19 cellular contexts compared by ENCODE assay signal in genomic region chr14:105028251-105028927, GRCh38. TPM values are rescaled to one million over a fixed set of nuclear protein-coding genes. Genes with fewer than 3 reads are reported as not detected.
DNase-seq lines count a peak whose midpoint lies in the region; ATAC-seq, FAIRE-seq and TF ChIP-seq lines count a peak whose summit lies in the region.
"Had no signal": no experiment of that assay in that cellular context is flagged by ENCODE, and none has a peak within 500 bp of the region (broad histone marks: within the 10 kb centered on the region; RNA-seq: fewer than 3 reads in every experiment).

No MANE protein-coding gene starts in this region.

- H3K9ac ChIP-seq in PC-3 (ENCODE audit: low read length): peak overlapping the region; percentile 85
- no peak overlapping the region for H3K9ac ChIP-seq in K562 (ENCODE audit: insufficient read depth in 1 of 2, low read depth in 2 of 2, low read length in 2 of 2)

- H3K4me1 ChIP-seq in PC-3 (ENCODE audit: insufficient read depth, low read length) (peaks cover 53% of the 10 kb centered on the region), K562 (replicated peaks in 1 of 2; ENCODE audit: control insufficient read depth in 2 of 2, insufficient read depth in 2 of 2, low read length in 2 of 2) (no peaks in the 10 kb centered on the region), osteoblast (ENCODE audit: insufficient read depth, low read length) (peaks cover 52% of the 10 kb centered on the region)
- H3K4me1 ChIP-seq in CD4-positive, alpha-beta memory T cell (ENCODE audit: insufficient read depth, low read length): peaks cover 35% of the 10 kb centered on the region

- H3K79me2 ChIP-seq in PC-3 (ENCODE audit: low read length): 0 out of 2 replicates have a peak, but pooled peaks cover under 1% of the 10 kb centered on the region
- H3K79me2 ChIP-seq in K562 (ENCODE audit: control insufficient read depth, insufficient read depth, low read length): no peaks in the 10 kb centered on the region
- no peaks in the 10 kb centered on the region for H3K79me2 ChIP-seq in osteoblast (ENCODE audit: insufficient read depth, low read length)

- intact Hi-C loops in PC-3 (cut with micrococcal nuclease) (loop anchor here (1.0 kb wide), 1 partner anchor 8 kb away; no protein-coding TSS in a partner anchor), K562 (cut with micrococcal nuclease) (no loop called here), Right ventricle myocardium inferior (cut with DNase I) (no loop called here)
- intact Hi-C loops in CD4-positive, alpha-beta memory T cell (cut with micrococcal nuclease): no loop called here

- in situ Hi-C loops in K562 (cut with MboI): no loop called here

- no peak overlapping the region for H3K4me3 Mint-ChIP-seq in CD4-positive, alpha-beta memory T cell
- H3K4me3 Mint-ChIP-seq: neural crest cell had no signal

- no peaks in the 10 kb centered on the region for H3K9me3 Mint-ChIP-seq in CD4-positive, alpha-beta memory T cell
- H3K9me3 Mint-ChIP-seq: CD8-positive, alpha-beta memory T cell; neural crest cell had no signal

- TF ChIP-seq CTCF in PC-3 (conservative IDR thresholded peaks at IDR 0.05; ENCODE audit: low read depth, low read length) (no peak), K562 (IDR thresholded peaks at IDR 0.05 in 2 of 3, conservative IDR thresholded peaks at IDR 0.05 in 1 of 3; ENCODE audit: insufficient read depth in 2 of 3, low read depth in 1 of 3, low read length in 3 of 3) (no peak), osteoblast (IDR thresholded peaks at IDR 0.05; ENCODE audit: extremely low read depth, low read depth, low read length) (no peak)

- peaks cover 3 to 6% of the 10 kb centered on the region in 2 donors for H3K36me3 Mint-ChIP-seq in CD4-positive, alpha-beta memory T cell

- H3K9me3 ChIP-seq in PC-3 (ENCODE audit: low read length) (no peaks in the 10 kb centered on the region), K562 (replicated peaks; ENCODE audit: control insufficient read depth, insufficient read depth, low read depth, low read length) (no peaks in the 10 kb centered on the region), osteoblast (ENCODE audit: low read depth, low read length) (no peaks in the 10 kb centered on the region)
- no peaks in the 10 kb centered on the region for H3K9me3 ChIP-seq in CD4-positive, alpha-beta memory T cell (ENCODE audit: control insufficient read depth in 1 of 2, low read length in 2 of 2)
- H3K9me3 ChIP-seq: heart left ventricle, left lung, mucosa of descending colon had no signal

- no peak overlapping the region for H3K27ac Mint-ChIP-seq in CD4-positive, alpha-beta memory T cell

- TF ChIP-seq EP300 in K562 (IDR thresholded peaks at IDR 0.05; ENCODE audit: low read length): no peak

- H3K4me2 ChIP-seq in PC-3 (ENCODE audit: low read length): peak overlapping the region; percentile 63
- no peak overlapping the region for H3K4me2 ChIP-seq in K562 (ENCODE audit: insufficient read depth, low read length)
- peak overlapping the region; percentile 73 for H3K4me2 ChIP-seq in osteoblast (ENCODE audit: insufficient read depth, low read length)

- H3K4me1 Mint-ChIP-seq in CD4-positive, alpha-beta memory T cell: peaks cover 10 to 50% (median 32%) of the 10 kb centered on the region in 4 donors

- H3K27me3 Mint-ChIP-seq in CD4-positive, alpha-beta memory T cell: no peaks in the 10 kb centered on the region
- H3K27me3 Mint-ChIP-seq: CD8-positive, alpha-beta memory T cell had no signal

- TF ChIP-seq POLR2A in K562 (conservative IDR thresholded peaks at IDR 0.05): no peak

- H3K27ac ChIP-seq in PC-3 (ENCODE audit: low read length) (peak overlapping the region; percentile 98), K562 (ENCODE audit: extremely low read depth, low read depth, low read length) (no peak overlapping the region), osteoblast (ENCODE audit: low read depth, low read length) (peak overlapping the region; percentile 88)
- no peak overlapping the region for H3K27ac ChIP-seq in CD4-positive, alpha-beta memory T cell (ENCODE audit: low read depth, low read length)
- H3K27ac ChIP-seq: heart left ventricle, left lung had no signal

- H3F3A ChIP-seq in PC-3 (ENCODE audit: low read length, unreplicated experiment): peaks cover 29% of the 10 kb centered on the region

- POLR2A ChIA-PET in PC-3 (lab: Charles Lee; ENCODE audit: unreplicated experiment) (interaction anchor here (0.6 kb wide), 1 partner anchor 59 kb away, joined by 5 read pairs; no protein-coding TSS in a partner anchor), K562 (lab: Yijun Ruan, JAX) (interaction anchor here (0.8 to 1.2 kb wide), 3 partner anchors 9 to 24 kb away, joined by 3 read pairs; no protein-coding TSS in a partner anchor)
- POLR2A ChIA-PET in CD4-positive, alpha-beta memory T cell (lab: Charles Lee; ENCODE audit: partially characterized antibody): interaction anchor here (0.7 to 1.5 kb wide), 2 partner anchors 7 to 37 kb away, joined by 4 read pairs; partner anchors contain the start of genes CDCA4 and GPR132

- H3K36me3 ChIP-seq in PC-3 (ENCODE audit: low read depth, low read length): no peaks in the 10 kb centered on the region
- no peaks in the 10 kb centered on the region for H3K36me3 ChIP-seq in K562 (ENCODE audit: control insufficient read depth, insufficient read depth, low read length)
- H3K36me3 ChIP-seq in osteoblast (ENCODE audit: insufficient read depth, low read length): no peaks in the 10 kb centered on the region
- H3K36me3 ChIP-seq in CD4-positive, alpha-beta memory T cell (ENCODE audit: insufficient read depth, low read length): no peaks in the 10 kb centered on the region
- H3K36me3 ChIP-seq: heart left ventricle, left lung had no signal

- ATAC-seq in PC-3 (peak; percentile 53), K562 (no peak), Right ventricle myocardium inferior (no peak)
- ATAC-seq: heart left ventricle, left lung, mucosa of descending colon had no signal

- no peaks in the 10 kb centered on the region for H3K27me3 ChIP-seq in PC-3 (ENCODE audit: low read length)
- H3K27me3 ChIP-seq in K562 (ENCODE audit: control insufficient read depth in 2 of 2, insufficient read depth in 2 of 2, low read length in 2 of 2): no peaks in the 10 kb centered on the region
- no peaks in the 10 kb centered on the region for H3K27me3 ChIP-seq in osteoblast (ENCODE audit: insufficient read depth, low read length)
- no peaks in the 10 kb centered on the region for H3K27me3 ChIP-seq in CD4-positive, alpha-beta memory T cell (ENCODE audit: insufficient read depth, low read length)

- H2AFZ ChIP-seq in PC-3 (ENCODE audit: low read length) (no peak overlapping the region), K562 (ENCODE audit: low read depth, low read length) (peak overlapping the region; percentile 52; the same call in 1 of the 2 replicates), osteoblast (ENCODE audit: low read length) (peak overlapping the region; percentile 74)

- TF ChIP-seq RAD21 in K562 (CRISPR knock-in tag; conservative IDR thresholded peaks at IDR 0.05 in 1 of 2, IDR thresholded peaks at IDR 0.05 in 1 of 2): no peak

- no peaks in the 10 kb centered on the region for H3K9me2 ChIP-seq in PC-3 (replicated peaks; ENCODE audit: low read length)

- BruUV-seq in PC-3 (replicated peaks; lab: Mats Ljungman, UMichigan) (no TSS peak), K562 (replicated peaks; lab: Mats Ljungman, UMichigan) (no TSS peak)

- no peak for FAIRE-seq in K562 (lab: Jason Lieb, UNC)

- no peaks in the 10 kb centered on the region for H4K20me1 ChIP-seq in PC-3 (ENCODE audit: low read length)
- no peaks in the 10 kb centered on the region for H4K20me1 ChIP-seq in K562 (replicated peaks; ENCODE audit: control insufficient read depth, insufficient read depth, low read length)
- no peaks in the 10 kb centered on the region for H4K20me1 ChIP-seq in osteoblast (ENCODE audit: insufficient read depth, low read length)

- H3K4me3 ChIP-seq in PC-3 (ENCODE audit: low read length): no peak overlapping the region
- no peak overlapping the region for H3K4me3 ChIP-seq in K562
- H3K4me3 ChIP-seq in osteoblast (ENCODE audit: insufficient read depth, low read length): no peak overlapping the region
- H3K4me3 ChIP-seq in CD4-positive, alpha-beta memory T cell (ENCODE audit: low read length in 2 of 2): no peak overlapping the region
- H3K4me3 ChIP-seq: heart left ventricle, left lung, mucosa of descending colon had no signal

- 38% methylated on average over 11 of the region's 12 CpGs for WGBS in K562 (ENCODE audit: insufficient coverage, low coverage, missing lambda C conversion rate)

- DNase-seq in DMS 273 treated with DMSO at 0.1 percent for 48 hours (lab: John Stamatoyannopoulos, UW) (peak; percentile 77), PC-3 (peak; percentile 94), K562 (ENCODE audit: extremely low read depth in 1 of 4, low spot score in 3 of 4) (no peak), osteoblast (ENCODE audit: insufficient read length, low spot score, missing footprints) (peak; percentile 73), Right ventricle myocardium inferior (ENCODE audit: missing footprints) (no peak), nucleus accumbens (lab: John Stamatoyannopoulos, UW) (no peak), AG20443 (ENCODE audit: low spot score) (no peak)
- DNase-seq in CD4-positive, alpha-beta memory T cell: no peak
- DNase-seq: CD8-positive, alpha-beta memory T cell; central memory CD4-positive, alpha-beta T cell; DND-41; GOT3; heart left ventricle; left lung; NCI-H146; T-helper 9 cell had no signal

- CTCF ChIA-PET in PC-3 (lab: Charles Lee) (interaction anchor here (0.6 to 1.4 kb wide), 2 partner anchors 17 to 55 kb away, joined by 3 to 4 read pairs; no protein-coding TSS in a partner anchor), K562 (lab: Yijun Ruan, JAX; ENCODE audit: low intra/inter-chr PET ratio) (no interaction called here)
- CTCF ChIA-PET in CD4-positive, alpha-beta memory T cell (lab: Charles Lee; ENCODE audit: partially characterized antibody): interaction anchor here (0.9 to 1.2 kb wide), 2 partner anchors 9 to 15 kb away, joined by 3 to 4 read pairs; no protein-coding TSS in a partner anchor

- H3K9me1 ChIP-seq in K562 (ENCODE audit: control insufficient read depth, insufficient read depth, low read length): no peaks in the 10 kb centered on the region

RNA-seq across cellular contexts. Expression of gene CDCA4, which starts 7.5 kb away (rescaled TPM):
- total RNA-seq in PC-3 (2014; rRNA removed) (113 and 133 TPM in 2 replicates), K562 (2014; rRNA removed) (33.9 and 41.3 TPM in 2 replicates), K562 (2014; rRNA removed; fragmentation: Illumina TruSeq; extraction: Trizol) (15.8 and 17.3 TPM in 2 replicates), K562 (2015; rRNA removed; fragmentation: Illumina TruSeq; extraction: Trizol) (23.0 and 23.9 TPM in 2 replicates), K562 (2021) (43.3 and 44.2 TPM in 2 replicates), osteoblast (13.3 and 13.8 TPM in 2 replicates), Right ventricle myocardium inferior (3.1 TPM)
- 13.4 and 22.4 TPM in 2 replicates for total RNA-seq in K562 (2011; cell fraction: chromatin; rRNA removed; ENCODE audit: low replicate concordance)
- 17.5 TPM in 2 replicates for total RNA-seq in K562 (2011; cell fraction: nucleolus; rRNA removed)
- total RNA-seq in K562 (2011; cell fraction: nucleoplasm; rRNA removed): 18.6 and 23.1 TPM in 2 replicates
- polyA plus RNA-seq in K562 (2011; rRNA removed) (25.1 and 34.5 TPM in 2 replicates), K562 (2014; fragmentation: Illumina TruSeq; extraction: Trizol) (16.7 and 27.1 TPM in 2 replicates), K562 (2014; fragmentation: Nextera tagmentation; extraction: Ambion mirVana) (10 to 100 TPM in 1 of 2 experiments, 1 to 10 TPM in 1; 6.6 to 10.3 TPM), K562 (2014; rRNA removed) (36.9 and 43.3 TPM in 2 replicates)
- polyA plus RNA-seq in K562 (2011; cell fraction: cytosol; rRNA removed): 33.5 and 50.8 TPM in 2 replicates
- polyA plus RNA-seq in K562 (2011; cell fraction: nucleus; rRNA removed): 14.4 and 19.3 TPM in 2 replicates
- polyA plus RNA-seq in K562 (2012): 32.1 and 37.8 TPM in 2 replicates
- polyA minus RNA-seq in K562 (2011; rRNA and poly(A)+ RNA removed): 17.1 and 17.8 TPM in 2 replicates
- polyA minus RNA-seq in K562 (2011; cell fraction: cytosol; rRNA and poly(A)+ RNA removed): 17.8 and 25.3 TPM in 2 replicates
- polyA minus RNA-seq in K562 (2011; cell fraction: nucleus; rRNA and poly(A)+ RNA removed): 5.7 and 7.2 TPM in 2 replicates
- 10 to 100 TPM; 17.1 to 19.0 TPM for total RNA-seq in CD4-positive, alpha-beta memory T cell
- polyA plus RNA-seq in CD4-positive, alpha-beta memory T cell: 10 to 100 TPM; 18.7 to 20.9 TPM

RNA-seq across cellular contexts. Expression of gene GPR132, which starts 36.8 kb away (rescaled TPM):
- 0.04 and 0.12 TPM in 2 replicates for total RNA-seq in PC-3 (2014; rRNA removed)
- total RNA-seq in K562 (2011; cell fraction: chromatin; rRNA removed; ENCODE audit: low replicate concordance): 0.23 and 0.51 TPM in 2 replicates
- total RNA-seq in K562 (2011; cell fraction: nucleolus; rRNA removed): 0.26 and 0.50 TPM in 2 replicates
- 0.23 and 0.44 TPM in 2 replicates for total RNA-seq in K562 (2011; cell fraction: nucleoplasm; rRNA removed)
- total RNA-seq in K562 (2014; rRNA removed): 0.49 and 0.50 TPM in 2 replicates
- total RNA-seq in K562 (2014; rRNA removed; fragmentation: Illumina TruSeq; extraction: Trizol): 0.19 and 0.25 TPM in 2 replicates
- total RNA-seq in K562 (2015; rRNA removed; fragmentation: Illumina TruSeq; extraction: Trizol): 0.98 and 1.0 TPM in 2 replicates
- 0.49 and 1.1 TPM in 2 replicates for total RNA-seq in K562 (2021)
- polyA plus RNA-seq in K562 (2011; rRNA removed): 0.01 and 0.22 TPM in 2 replicates
- polyA plus RNA-seq in K562 (2011; cell fraction: cytosol; rRNA removed): 0.34 and 1.1 TPM in 2 replicates
- polyA plus RNA-seq in K562 (2011; cell fraction: nucleus; rRNA removed): 0.27 and 0.41 TPM in 2 replicates
- polyA plus RNA-seq in K562 (2012): 0.59 and 3.2 TPM in 2 replicates
- 0.22 and 0.24 TPM in 2 replicates for polyA plus RNA-seq in K562 (2014; fragmentation: Illumina TruSeq; extraction: Trizol)
- polyA plus RNA-seq in K562 (2014; fragmentation: Nextera tagmentation; extraction: Ambion mirVana): under 1 TPM in 1 of 2 experiments, not detected in 1; 0.01 TPM
- polyA plus RNA-seq in K562 (2014; rRNA removed): 0.23 and 0.46 TPM in 2 replicates
- polyA minus RNA-seq in K562 (2011; rRNA and poly(A)+ RNA removed): 0.06 TPM in 1 of 2 replicates, not detected in the other
- polyA minus RNA-seq in K562 (2011; cell fraction: cytosol; rRNA and poly(A)+ RNA removed): not detected in 2 replicates
- 0.13 and 0.33 TPM in 2 replicates for polyA minus RNA-seq in K562 (2011; cell fraction: nucleus; rRNA and poly(A)+ RNA removed)
- total RNA-seq in osteoblast: under 0.01 TPM in 2 replicates
- total RNA-seq in CD4-positive, alpha-beta memory T cell: 10 to 100 TPM; 47.3 to 49.2 TPM
- 10 to 100 TPM in 1 of 2 donors, 1 to 10 TPM in 1; 4.9 to 40.0 TPM for polyA plus RNA-seq in CD4-positive, alpha-beta memory T cell
- 0.89 TPM for total RNA-seq in Right ventricle myocardium inferior
- total RNA-seq: neural crest cell had no signal
- polyA plus RNA-seq: fibroblast of lung had no signal

RNA-seq across cellular contexts. Expression of gene CLBA1, which starts 42.8 kb away (rescaled TPM):
- total RNA-seq in PC-3 (2014; rRNA removed) (19.2 and 27.5 TPM in 2 replicates), K562 (2014; rRNA removed) (3.2 and 4.0 TPM in 2 replicates), K562 (2014; rRNA removed; fragmentation: Illumina TruSeq; extraction: Trizol) (1.4 and 1.8 TPM in 2 replicates), K562 (2015; rRNA removed; fragmentation: Illumina TruSeq; extraction: Trizol) (2.1 and 2.2 TPM in 2 replicates), K562 (2021) (3.9 and 4.4 TPM in 2 replicates), osteoblast (11.5 and 12.3 TPM in 2 replicates), Right ventricle myocardium inferior (1.9 TPM)
- 4.9 and 7.5 TPM in 2 replicates for total RNA-seq in K562 (2011; cell fraction: chromatin; rRNA removed; ENCODE audit: low replicate concordance)
- total RNA-seq in K562 (2011; cell fraction: nucleolus; rRNA removed): 4.7 and 5.3 TPM in 2 replicates
- 3.8 and 4.7 TPM in 2 replicates for total RNA-seq in K562 (2011; cell fraction: nucleoplasm; rRNA removed)
- polyA plus RNA-seq in K562 (2011; rRNA removed) (2.5 and 2.6 TPM in 2 replicates), K562 (2014; fragmentation: Illumina TruSeq; extraction: Trizol) (3.2 TPM in 2 replicates), K562 (2014; fragmentation: Nextera tagmentation; extraction: Ambion mirVana) (under 1 TPM; 0.04 to 0.25 TPM), K562 (2014; rRNA removed) (2.2 and 2.7 TPM in 2 replicates)
- 1.8 and 3.1 TPM in 2 replicates for polyA plus RNA-seq in K562 (2011; cell fraction: cytosol; rRNA removed)
- polyA plus RNA-seq in K562 (2011; cell fraction: nucleus; rRNA removed): 5.7 and 10.6 TPM in 2 replicates
- polyA plus RNA-seq in K562 (2012): 3.0 and 3.1 TPM in 2 replicates
- polyA minus RNA-seq in K562 (2011; rRNA and poly(A)+ RNA removed): 1.4 and 1.9 TPM in 2 replicates
- polyA minus RNA-seq in K562 (2011; cell fraction: cytosol; rRNA and poly(A)+ RNA removed): 1.4 and 2.5 TPM in 2 replicates
- polyA minus RNA-seq in K562 (2011; cell fraction: nucleus; rRNA and poly(A)+ RNA removed): 2.7 and 3.2 TPM in 2 replicates
- 1 to 10 TPM; 1.3 to 1.6 TPM for total RNA-seq in CD4-positive, alpha-beta memory T cell
- 1 to 10 TPM; 1.2 to 1.3 TPM for polyA plus RNA-seq in CD4-positive, alpha-beta memory T cell

RNA-seq across cellular contexts. Expression of gene AHNAK2, which starts 50.2 kb away (rescaled TPM):
- total RNA-seq in PC-3 (2014; rRNA removed) (25.0 and 31.1 TPM in 2 replicates), K562 (2014; rRNA removed) (0.04 TPM in 1 of 2 replicates, not detected in the other), K562 (2014; rRNA removed; fragmentation: Illumina TruSeq; extraction: Trizol) (not detected in 2 replicates), K562 (2015; rRNA removed; fragmentation: Illumina TruSeq; extraction: Trizol) (0.04 TPM in 2 replicates), K562 (2021) (0.09 and 0.18 TPM in 2 replicates), osteoblast (30.8 and 31.8 TPM in 2 replicates), Right ventricle myocardium inferior (2.5 TPM)
- total RNA-seq in K562 (2011; cell fraction: chromatin; rRNA removed; ENCODE audit: low replicate concordance): 0.18 and 0.46 TPM in 2 replicates
- total RNA-seq in K562 (2011; cell fraction: nucleolus; rRNA removed): 0.13 and 0.17 TPM in 2 replicates
- 0.07 and 0.31 TPM in 2 replicates for total RNA-seq in K562 (2011; cell fraction: nucleoplasm; rRNA removed)
- polyA plus RNA-seq in K562 (2011; rRNA removed) (0.04 TPM in 1 of 2 replicates, not detected in the other), K562 (2014; fragmentation: Illumina TruSeq; extraction: Trizol) (0.03 TPM in 1 of 2 replicates, not detected in the other), K562 (2014; fragmentation: Nextera tagmentation; extraction: Ambion mirVana) (not detected), K562 (2014; rRNA removed) (under 0.01 and 0.04 TPM in 2 replicates)
- under 0.01 and 0.03 TPM in 2 replicates for polyA plus RNA-seq in K562 (2011; cell fraction: cytosol; rRNA removed)
- 0.14 and 0.22 TPM in 2 replicates for polyA plus RNA-seq in K562 (2011; cell fraction: nucleus; rRNA removed)
- 0.03 and 0.22 TPM in 2 replicates for polyA plus RNA-seq in K562 (2012)
- polyA minus RNA-seq in K562 (2011; rRNA and poly(A)+ RNA removed): 0.04 and 0.51 TPM in 2 replicates
- 0.10 and 0.27 TPM in 2 replicates for polyA minus RNA-seq in K562 (2011; cell fraction: cytosol; rRNA and poly(A)+ RNA removed)
- 0.13 and 0.22 TPM in 2 replicates for polyA minus RNA-seq in K562 (2011; cell fraction: nucleus; rRNA and poly(A)+ RNA removed)
- total RNA-seq in CD4-positive, alpha-beta memory T cell: under 1 TPM; 0.06 to 0.15 TPM
- not detected for polyA plus RNA-seq in CD4-positive, alpha-beta memory T cell
- polyA plus RNA-seq: CD8-positive, alpha-beta memory T cell had no signal

Comparison
In these comparisons a context has a peak if more than half of its experiments do, and no peak if none do; other contexts are left out.
1. DNase-seq: peak in DMS 273 treated with DMSO at 0.1 percent for 48 hours (single experiment), PC-3 (single experiment) and osteoblast (single experiment); none in K562 (0 of 4), CD4-positive, alpha-beta memory T cell (0 of 5), Right ventricle myocardium inferior (single experiment), nucleus accumbens (0 of 56) and AG20443 (single experiment).
2. H3K27ac ChIP-seq: peak in PC-3 (single experiment) and osteoblast (single experiment); none in K562 (single experiment) and CD4-positive, alpha-beta memory T cell (single experiment).
3. RNA of gene GPR132, which starts 36.8 kb away (total RNA-seq): 47.3 to 49.2 TPM in CD4-positive, alpha-beta memory T cell; 0.19 to 1.1 TPM in K562, 0.89 TPM in Right ventricle myocardium inferior (single experiment), 0.04 to 0.12 TPM in PC-3 and under 0.01 TPM in osteoblast; every median in the first group is over 10 times any median in the second.